Comparison of ENCODE assay signal across 8 cellular contexts in the genomic region with DNA sequence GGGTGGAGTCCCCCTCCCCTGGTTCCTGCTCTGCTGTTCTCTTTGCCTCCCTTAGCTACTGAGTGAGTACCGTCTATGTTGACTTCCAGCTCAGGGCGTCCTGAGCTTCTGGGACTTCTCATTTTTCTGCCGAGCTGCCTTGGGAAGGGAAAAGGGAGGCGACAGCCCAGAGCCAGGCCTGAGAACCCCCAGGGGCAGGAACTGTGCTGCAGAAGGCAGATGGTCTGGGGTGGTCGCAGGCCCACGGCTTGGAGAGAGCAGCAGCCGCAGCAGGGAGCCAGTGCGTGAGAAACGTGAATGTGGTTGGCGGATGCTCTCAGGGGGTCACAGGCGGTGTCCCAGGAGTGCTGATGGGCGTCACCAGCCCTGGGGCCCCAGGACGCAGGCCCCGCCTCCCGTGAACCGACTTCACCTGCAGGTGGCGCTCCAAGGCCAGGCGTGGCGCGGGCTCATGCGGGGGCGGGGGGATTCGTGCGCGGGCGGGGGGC. TPM values are rescaled to one million over a fixed set of nuclear protein-coding genes. Genes with fewer than 3 reads are reported as not detected.
DNase-seq lines count a peak whose midpoint lies in the region; ATAC-seq and TF ChIP-seq lines count a peak whose summit lies in the region.

No MANE protein-coding gene starts in this region.

- no peak overlapping the region for H3K4me3 ChIP-seq in GM23248
- H3K4me3 ChIP-seq in thoracic aorta, result peak overlapping the region; percentile 43

- no peaks in the 10 kb centered on the region for H3K27me3 Mint-ChIP-seq in CD4-positive, alpha-beta T cell
- H3K27me3 Mint-ChIP-seq in nephron progenitor cell (ENCODE audit: low read depth, poor library complexity), result peaks cover 15% of the 10 kb centered on the region

- H3F3A ChIP-seq in GM23248 (ENCODE audit: insufficient read depth), result peaks cover 3% of the 10 kb centered on the region; the same call in 1 of the 2 replicates

- no peaks in the 10 kb centered on the region for H3K36me3 ChIP-seq in GM23248 (ENCODE audit: low read depth)
- H3K36me3 ChIP-seq in thoracic aorta, result no peaks in the 10 kb centered on the region

- H3K9me3 Mint-ChIP-seq in CD4-positive, alpha-beta T cell, result no peaks in the 10 kb centered on the region
- peaks cover 9% of the 10 kb centered on the region for H3K9me3 Mint-ChIP-seq in nephron progenitor cell

- no peak overlapping the region for H2AFZ ChIP-seq in GM23248

- DNase-seq in CD4-positive, alpha-beta T cell, result peak; percentile 68 to 85 (median 76)
- DNase-seq in GM23248 (peak; percentile 85), NCI-H2171 (lab: John Stamatoyannopoulos, UW) (peak; percentile 77), epidermal melanocyte (ENCODE audit: insufficient read length, low spot score) (peak; percentile 93), nephron progenitor cell (peak; percentile 87), thoracic aorta (ENCODE audit: low spot score) (no peak), SW 1271 (lab: John Stamatoyannopoulos, UW) (no peak)
- peak in 2 of 3 experiments; percentile 56 to 72 for DNase-seq in activated CD8-positive, alpha-beta memory T cell treated with anti-CD3 and anti-CD28 coated beads for 48 hours (ENCODE audit: low read depth in 2 of 3, low spot score in 2 of 3)

- no peaks in the 10 kb centered on the region for H3K36me3 Mint-ChIP-seq in CD4-positive, alpha-beta T cell (ENCODE audit: low read depth)
- H3K36me3 Mint-ChIP-seq in nephron progenitor cell (ENCODE audit: low read depth), result no peaks in the 10 kb centered on the region

- H3K4me3 Mint-ChIP-seq in CD4-positive, alpha-beta T cell, result peak overlapping the region; percentile 25
- H3K4me3 Mint-ChIP-seq in nephron progenitor cell, result peak overlapping the region; percentile 58

- no peaks in the 10 kb centered on the region for H3K27me3 ChIP-seq in CD4-positive, alpha-beta T cell (ENCODE audit: control insufficient read depth, insufficient read depth, low read length)
- H3K27me3 ChIP-seq in GM23248 (replicated peaks; ENCODE audit: insufficient read depth) (no peaks in the 10 kb centered on the region), thoracic aorta (replicated peaks; ENCODE audit: insufficient read depth) (no peaks in the 10 kb centered on the region)

- H3K4me1 ChIP-seq in GM23248 (ENCODE audit: insufficient read depth), result no peaks in the 10 kb centered on the region
- peaks cover 0 to 5% of the 10 kb centered on the region in 2 donors for H3K4me1 ChIP-seq in thoracic aorta (ENCODE audit: control insufficient read depth in 1 of 2, low read depth in 2 of 2)

- no peaks in the 10 kb centered on the region for H4K20me1 ChIP-seq in GM23248 (ENCODE audit: insufficient read depth)

- no peaks in the 10 kb centered on the region for H3K9me3 ChIP-seq in CD4-positive, alpha-beta T cell (ENCODE audit: control insufficient read depth, low read length)
- H3K9me3 ChIP-seq in GM23248 (ENCODE audit: low read depth), result no peaks in the 10 kb centered on the region
- no peaks in the 10 kb centered on the region for H3K9me3 ChIP-seq in thoracic aorta

- 6 to 8% methylated on average over 16 to 21 of the region's 26 CpGs for WGBS in GM23248 (ENCODE audit: low coverage in 1 of 2, low lambda C conversion rate in 2 of 2, missing lambda C conversion rate in 2 of 2), 2 experiments

- in situ Hi-C loops in GM23248 (cut with MboI), result no loop called here

- no peaks in the 10 kb centered on the region for H3K79me2 ChIP-seq in GM23248 (ENCODE audit: insufficient read depth)

- H3K9me2 ChIP-seq in GM23248 (ENCODE audit: insufficient read depth), result no peaks in the 10 kb centered on the region

- CTCF ChIA-PET in CD4-positive, alpha-beta T cell (lab: Charles Lee), result interaction anchor here (0.6 kb wide), 1 partner anchor 247 kb away, joined by 3 read pairs; no protein-coding TSS in a partner anchor

- 0 out of 2 replicates have a peak overlapping the region, but pooled peaks have one; percentile 15 for H3K9ac ChIP-seq in GM23248

- POLR2A ChIA-PET in CD4-positive, alpha-beta T cell (lab: Charles Lee), result no interaction called here

- intact Hi-C loops in CD4-positive, alpha-beta T cell (cut with DNase I, micrococcal nuclease), result loop anchor here (1.0 to 5.0 kb wide), 4 partner anchors 55 to 251 kb away; partner anchors contain the start of genes LRRC27 (in 1 of the 2) and STK32C (in 1 of the 2)

- peak overlapping the region; percentile 71 for H3K27ac Mint-ChIP-seq in CD4-positive, alpha-beta T cell
- peak overlapping the region; percentile 45 for H3K27ac Mint-ChIP-seq in nephron progenitor cell

- no peaks in the 10 kb centered on the region for H3K4me1 Mint-ChIP-seq in CD4-positive, alpha-beta T cell (ENCODE audit: low read depth)
- peaks cover 55% of the 10 kb centered on the region for H3K4me1 Mint-ChIP-seq in nephron progenitor cell

- peak; percentile 44 for TF ChIP-seq CTCF in CD4-positive, alpha-beta T cell (IDR thresholded peaks at IDR 0.05)
- TF ChIP-seq CTCF in nephron progenitor cell (IDR thresholded peaks at IDR 0.05) (peak; percentile 29), thoracic aorta (IDR thresholded peaks at IDR 0.05) (peak; percentile 62)

- ATAC-seq in CD4-positive, alpha-beta T cell (ENCODE audit: poor library complexity), result peak; percentile 96
- no peak for ATAC-seq in thoracic aorta (ENCODE audit: insufficient number of reproducible peaks, low FRiP score, low read depth)

- no peak overlapping the region for H3K4me2 ChIP-seq in GM23248 (ENCODE audit: unreplicated experiment)

- no peak overlapping the region for H3K27ac ChIP-seq in CD4-positive, alpha-beta T cell (ENCODE audit: low read depth, low read length)
- H3K27ac ChIP-seq in GM23248, result 0 out of 2 replicates have a peak overlapping the region, but pooled peaks have one; percentile 17
- H3K27ac ChIP-seq in thoracic aorta, result no peak overlapping the region

RNA-seq across cellular contexts. Expression of gene PWWP2B, which starts 9.2 kb away (rescaled TPM):
- total RNA-seq in CD4-positive, alpha-beta T cell, result 10 to 100 TPM; 19.2 to 19.6 TPM
- 2.4 and 5.8 TPM in 2 replicates for total RNA-seq in GM23248 (2014; rRNA removed; shearing (Covaris generic))
- 0.66 TPM in 2 replicates for polyA plus RNA-seq in GM23248 (2016; fragmentation: Nextera tagmentation; extraction: Ambion mirVana)
- total RNA-seq in thoracic aorta, result 1 to 10 TPM; 5.3 to 7.8 TPM

RNA-seq across cellular contexts. Expression of gene LRRC27, which starts 55.8 kb away (rescaled TPM):
- total RNA-seq in CD4-positive, alpha-beta T cell, result 1 to 10 TPM; 2.4 to 2.8 TPM
- total RNA-seq in GM23248 (2014; rRNA removed; shearing (Covaris generic)), result 7.5 and 11.1 TPM in 2 replicates
- 9.6 and 11.5 TPM in 2 replicates for polyA plus RNA-seq in GM23248 (2016; fragmentation: Nextera tagmentation; extraction: Ambion mirVana)
- 1 to 10 TPM; 3.2 to 8.9 TPM for total RNA-seq in thoracic aorta

Comparison
In these comparisons a context has a peak if more than half of its experiments do, and no peak if none do; other contexts are left out.
1. DNase-seq: peak in CD4-positive, alpha-beta T cell (10 of 10), GM23248 (single experiment), NCI-H2171 (single experiment), activated CD8-positive, alpha-beta memory T cell treated with anti-CD3 and anti-CD28 coated beads for 48 hours (2 of 3), epidermal melanocyte (single experiment) and nephron progenitor cell (single experiment); none in thoracic aorta (single experiment) and SW 1271 (0 of 2).
2. Peak in every context shown above with its lines, with median percentiles within 50 percentile points of each other: CTCF ChIP-seq.